24 cellular contexts compared by ENCODE assay signal in genomic region chr22:33819743-33820142, GRCh38.
"Had no signal": no experiment of that assay in that cellular context is flagged by ENCODE, and none has a peak within 500 bp of the region (broad histone marks: within the 10 kb centered on the region; RNA-seq: fewer than 3 reads in every experiment).

No MANE protein-coding gene starts in this region.

- ATAC-seq: activated CD4-positive, CD25-positive, alpha-beta regulatory T cell treated with anti-CD3 and anti-CD28 coated beads, Interleukin-2, amount 50 U/mL, for 24 hours; activated CD8-positive, alpha-beta T cell treated with anti-CD3 and anti-CD28 coated beads for 36 hours; activated T-cell treated with anti-CD3 and anti-CD28 coated beads, Interleukin-2, amount 50 U/mL, for 4 hours; activated T-helper 17 cell treated with anti-CD3 and anti-CD28 coated beads, Interleukin-2, amount 50 U/mL, for 72 hours; pancreas; psoas muscle; stimulated activated naive B cell treated with anti-CD40 and anti-IgM and Interleukin-4, amounts not matched to agents 10 μg/mL and 1 μg/mL and 100 μg/mL, for 72 hours; upper lobe of right lung had no signal

- H3K4me3 ChIP-seq: breast epithelium, esophagus squamous epithelium, left ventricle myocardium inferior, lung, pancreas, psoas muscle, smooth muscle cell, stomach, thyroid gland, upper lobe of right lung had no signal

- H3K9me3 ChIP-seq: breast epithelium, esophagus squamous epithelium, pancreas, psoas muscle, stomach, thyroid gland, upper lobe of right lung had no signal

- DNase-seq: activated CD4-positive, alpha-beta T cell treated with anti-CD3 and anti-CD28 coated beads, Interleukin-2, amount 50 U/mL, for 1 hour; activated CD8-positive, alpha-beta T cell treated with anti-CD3 and anti-CD28 coated beads for 36 hours; activated gamma-delta T cell treated with Interleukin-2 at 50 U/mL for 16 hours; activated naive CD4-positive, alpha-beta T cell treated with anti-CD3 and anti-CD28 coated beads, Interleukin-2, amount 50 U/mL, for 16 hours; activated T-cell treated with anti-CD3 and anti-CD28 coated beads, Interleukin-2, amount 50 U/mL, for 4 hours; amygdala; central memory CD4-positive, alpha-beta T cell; esophagus squamous epithelium; kidney glomerular epithelial cell; left ventricle myocardium inferior; naive B cell; nucleus accumbens; pancreas; psoas muscle; stimulated activated CD4-positive, alpha-beta T cell treated with anti-CD3 and anti-CD28 coated beads, Interleukin-1b, Interleukin-23, amount 100 ng/mL, for 48 hours; stimulated activated naive B cell treated with anti-CD40 and anti-IgM and Interleukin-4, amounts not matched to agents 10 μg/mL and 1 μg/mL and 100 μg/mL, for 72 hours; stomach; thyroid gland; upper lobe of right lung had no signal

- H3K27ac ChIP-seq: breast epithelium, esophagus squamous epithelium, left ventricle myocardium inferior, pancreas, psoas muscle, stomach, thyroid gland, upper lobe of right lung had no signal

- H3K27me3 ChIP-seq: breast epithelium, pancreas, stomach, thyroid gland, upper lobe of right lung had no signal

- H3K36me3 ChIP-seq: breast epithelium, esophagus squamous epithelium, left ventricle myocardium inferior, pancreas, stomach, thyroid gland, upper lobe of right lung had no signal
